ENCODE assay signal across 1 cellular context in the genomic region with DNA sequence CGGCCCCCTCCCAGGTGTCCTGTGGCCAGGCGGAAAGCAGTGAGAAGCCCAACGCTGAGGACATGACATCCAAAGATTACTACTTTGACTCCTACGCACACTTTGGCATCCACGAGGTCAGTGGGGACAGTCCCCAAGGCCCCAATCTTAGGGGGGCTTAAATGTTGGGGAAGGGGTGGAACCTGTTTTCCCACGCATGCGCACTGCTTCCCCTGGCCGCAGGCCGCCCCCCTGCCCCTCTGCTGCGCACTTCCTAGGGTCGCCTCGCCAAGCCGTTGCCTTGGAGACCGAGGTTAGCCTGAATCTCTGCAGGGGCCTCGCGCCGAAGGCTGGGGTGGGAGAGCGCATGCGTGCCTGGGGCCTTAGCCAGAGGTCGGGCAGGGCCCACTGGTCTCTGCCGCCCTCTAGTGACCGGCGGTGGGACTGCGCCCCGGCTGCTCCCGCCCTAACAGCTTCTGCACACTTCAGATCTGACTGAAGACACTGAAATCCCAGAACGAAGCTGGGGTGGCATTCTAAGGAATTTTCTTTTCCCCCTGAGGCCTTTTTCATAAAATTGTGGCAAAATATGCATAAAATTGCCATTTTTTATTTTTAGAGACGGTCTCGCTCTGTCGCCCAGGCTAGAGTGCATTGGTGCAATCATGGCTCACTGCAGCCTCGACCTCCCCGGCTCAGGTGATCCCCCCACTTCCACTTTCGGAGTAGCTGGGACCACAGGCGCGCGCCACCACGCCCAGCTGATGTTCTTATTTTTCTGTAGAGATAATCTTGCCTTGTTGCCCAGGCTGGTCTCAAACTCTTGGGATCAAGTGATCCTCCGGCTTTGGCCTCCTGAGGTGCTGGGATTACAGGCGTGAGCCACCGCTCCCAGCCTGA.
A peak's percentile ranks its signal among the peaks of the same experiment; 100 is the strongest.
TF ChIP-seq lines count a peak whose summit lies in the region.

No MANE protein-coding gene starts in this region.

TF ChIP-seq in PFSK-1, 5 proteins besides CTCF, POLR2A, EP300 and RAD21:
- no peak for TF ChIP-seq POLR2AphosphoS5 (IDR thresholded peaks at IDR 0.05; ENCODE audit: low read depth, low read length)
- TF ChIP-seq TAF1 (IDR thresholded peaks at IDR 0.05; ENCODE audit: borderline replicate concordance, insufficient read depth, low read length): no peak
- no peak for TF ChIP-seq SIN3A (IDR thresholded peaks at IDR 0.05; ENCODE audit: borderline replicate concordance, insufficient read depth, low read length)
- TF ChIP-seq FOXP2 (optimal IDR thresholded peaks at IDR 0.05; ENCODE audit: borderline replicate concordance, extremely low read depth, extremely low read length, insufficient read depth): peak; percentile 54
- TF ChIP-seq, protein P1, sequence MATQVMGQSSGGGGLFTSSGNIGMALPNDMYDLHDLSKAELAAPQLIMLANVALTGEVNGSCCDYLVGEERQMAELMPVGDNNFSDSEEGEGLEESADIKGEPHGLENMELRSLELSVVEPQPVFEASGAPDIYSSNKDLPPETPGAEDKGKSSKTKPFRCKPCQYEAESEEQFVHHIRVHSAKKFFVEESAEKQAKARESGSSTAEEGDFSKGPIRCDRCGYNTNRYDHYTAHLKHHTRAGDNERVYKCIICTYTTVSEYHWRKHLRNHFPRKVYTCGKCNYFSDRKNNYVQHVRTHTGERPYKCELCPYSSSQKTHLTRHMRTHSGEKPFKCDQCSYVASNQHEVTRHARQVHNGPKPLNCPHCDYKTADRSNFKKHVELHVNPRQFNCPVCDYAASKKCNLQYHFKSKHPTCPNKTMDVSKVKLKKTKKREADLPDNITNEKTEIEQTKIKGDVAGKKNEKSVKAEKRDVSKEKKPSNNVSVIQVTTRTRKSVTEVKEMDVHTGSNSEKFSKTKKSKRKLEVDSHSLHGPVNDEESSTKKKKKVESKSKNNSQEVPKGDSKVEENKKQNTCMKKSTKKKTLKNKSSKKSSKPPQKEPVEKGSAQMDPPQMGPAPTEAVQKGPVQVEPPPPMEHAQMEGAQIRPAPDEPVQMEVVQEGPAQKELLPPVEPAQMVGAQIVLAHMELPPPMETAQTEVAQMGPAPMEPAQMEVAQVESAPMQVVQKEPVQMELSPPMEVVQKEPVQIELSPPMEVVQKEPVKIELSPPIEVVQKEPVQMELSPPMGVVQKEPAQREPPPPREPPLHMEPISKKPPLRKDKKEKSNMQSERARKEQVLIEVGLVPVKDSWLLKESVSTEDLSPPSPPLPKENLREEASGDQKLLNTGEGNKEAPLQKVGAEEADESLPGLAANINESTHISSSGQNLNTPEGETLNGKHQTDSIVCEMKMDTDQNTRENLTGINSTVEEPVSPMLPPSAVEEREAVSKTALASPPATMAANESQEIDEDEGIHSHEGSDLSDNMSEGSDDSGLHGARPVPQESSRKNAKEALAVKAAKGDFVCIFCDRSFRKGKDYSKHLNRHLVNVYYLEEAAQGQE (IDR thresholded peaks at IDR 0.05; ENCODE audit: insufficient read depth in 1 of 2, low read depth in 2 of 2, low read length in 2 of 2): no peak
TF ChIP-seq in PFSK-1: peak in this region for 1.
